In genomic region chr19:45423589-45424190, GRCh38 we compare ENCODE assay signal across 8 cellular contexts. TPM values are rescaled to one million over a fixed set of nuclear protein-coding genes. Genes with fewer than 3 reads are reported as not detected.
DNase-seq lines count a peak whose midpoint lies in the region; ATAC-seq and TF ChIP-seq lines count a peak whose summit lies in the region.

ERCC1 (minus strand) TSS chr19:45423917; CDS start chr19:45423374, 543 bp downstream.

- peak within 1 kb of the TSS; percentile 87 to 98 for H3K9ac ChIP-seq in colonic mucosa (ENCODE audit: low read depth in 2 of 2, low read length in 2 of 2)

- intact Hi-C loops in colonic mucosa (cut with DNase I) = no loop called here

- H3K27ac ChIP-seq in colonic mucosa = peak within 1 kb of the TSS; percentile 94

- TF ChIP-seq CTCF in WI38 (IDR thresholded peaks at IDR 0.05; ENCODE audit: low read depth, low read length) (no peak), colonic mucosa (IDR thresholded peaks at IDR 0.05) (no peak)

- H3K9me3 ChIP-seq in colonic mucosa = no peaks in the 10 kb centered on the region

- no peaks in the 10 kb centered on the region for H3K4me1 ChIP-seq in colonic mucosa

- peak within 1 kb of the TSS; percentile 81 for H3K4me3 ChIP-seq in WI38 (ENCODE audit: low read depth, low read length)
- H3K4me3 ChIP-seq in colonic mucosa = peak within 1 kb of the TSS; percentile 33

- DNase-seq in AML-193 (lab: John Stamatoyannopoulos, UW) = peak; percentile 88 to 91
- peak; percentile 98 for DNase-seq in NCI-H2196 treated with DMSO at 0.1 percent for 48 hours (lab: John Stamatoyannopoulos, UW; ENCODE audit: unreplicated experiment)
- DNase-seq in colonic mucosa = no peak
- peak; percentile 98 for DNase-seq in left lobe of liver (ENCODE audit: low spot score)
- peak; percentile 38 for DNase-seq in stimulated activated CD4-positive, alpha-beta T cell treated with anti-CD3 and anti-CD28 coated beads, Interleukin-2, amount 100 ng/mL, for 4 hours (ENCODE audit: low read depth)

- peak; percentile 80 for TF ChIP-seq POLR2A in GM18951 (IDR thresholded peaks at IDR 0.05; ENCODE audit: extremely low read depth, insufficient read depth, insufficient read length)

- ATAC-seq in HG03139 (IDR thresholded peaks at IDR 0.05; ENCODE audit: unreplicated experiment) = peak; percentile 54
- peak; percentile 91 for ATAC-seq in left lobe of liver

- H3K36me3 ChIP-seq in colonic mucosa = no peaks in the 10 kb centered on the region

- peaks cover 6% of the 10 kb centered on the region for H3K27me3 ChIP-seq in colonic mucosa

- in situ Hi-C loops in GM18951 (cut with MboI; ENCODE audit: low sequenced_read_pairs, unreplicated experiment) = no loop called here

RNA-seq across cellular contexts. Expression of gene ERCC1, which starts in this region (rescaled TPM):
- total RNA-seq in colonic mucosa (10 to 100 TPM; 30.0 to 37.3 TPM), left lobe of liver (25.8 TPM)
